In genomic region chr2:218286570-218287459, GRCh38 we compare ENCODE assay signal across 8 cellular contexts. TPM values are rescaled to one million over a fixed set of nuclear protein-coding genes. Genes with fewer than 3 reads are reported as not detected.
A peak's percentile ranks its signal among the peaks of the same experiment; 100 is the strongest.
DNase-seq lines count a peak whose midpoint lies in the region; ATAC-seq and TF ChIP-seq lines count a peak whose summit lies in the region.

No MANE protein-coding gene starts in this region.

- H3K27me3 ChIP-seq in A673 (replicated peaks; ENCODE audit: insufficient read depth, low read depth, low read length, poor library complexity) = no peaks in the 10 kb centered on the region
- H3K27me3 ChIP-seq in Peyer's patch = no peaks in the 10 kb centered on the region

- peak; percentile 83 to 95 for TF ChIP-seq POLR2A in Peyer's patch (IDR thresholded peaks at IDR 0.05)

- H3K36me3 Mint-ChIP-seq in nephron (ENCODE audit: low read depth) = no peaks in the 10 kb centered on the region

- H3K4me1 ChIP-seq in A673 (ENCODE audit: insufficient read depth, low read length, poor library complexity, severe bottlenecking) (peaks cover 25% of the 10 kb centered on the region), Peyer's patch (peaks cover 13 to 88% (median 53%) of the 10 kb centered on the region in 4 donors)

- H3K4me3 Mint-ChIP-seq in nephron = peak overlapping the region; percentile 72 to 79 (median 75)

- H3K27ac Mint-ChIP-seq in nephron = peak overlapping the region; percentile 94 to 98 (median 97)

- DNase-seq in A673 (ENCODE audit: low spot score) (peak; percentile 90), Peyer's patch (peak; percentile 89 to 96 (median 89)), activated T-helper 1 cell treated with Interleukin-2 at 50 U/mL for 16 hours (ENCODE audit: low read depth) (peak; percentile 65), fibroblast of mammary gland (ENCODE audit: low read depth) (peak; percentile 95)
- DNase-seq in stimulated activated naive CD4-positive, alpha-beta T cell treated with Interleukin-2 at 50 U/mL for 16 hours (lab: John Stamatoyannopoulos, UW) = peak; percentile 79

- H3K36me3 ChIP-seq in A673 (ENCODE audit: insufficient read depth, low read length, poor library complexity, severe bottlenecking) = no peaks in the 10 kb centered on the region
- H3K36me3 ChIP-seq in Peyer's patch = peaks cover 0 to 9% (median 0%) of the 10 kb centered on the region in 3 donors

- POLR2A ChIA-PET in A673 (lab: Charles Lee; ENCODE audit: low non-redundant PET) = interaction anchor here (0.6 kb wide), 1 partner anchor 119 kb away, joined by 14 read pairs; no protein-coding TSS in a partner anchor

- TF ChIP-seq CTCF in A673 (conservative IDR thresholded peaks at IDR 0.05; ENCODE audit: low read depth, low read length) (no peak), Peyer's patch (IDR thresholded peaks at IDR 0.05) (no peak), fibroblast of mammary gland (conservative IDR thresholded peaks at IDR 0.05; ENCODE audit: control insufficient read depth, insufficient read depth, low read depth, low read length) (no peak), nephron (IDR thresholded peaks at IDR 0.05; ENCODE audit: unreplicated experiment in 3 of 3) (no peak)

- H3K9me3 ChIP-seq in A673 (ENCODE audit: low read depth, low read length, poor library complexity, severe bottlenecking) (no peaks in the 10 kb centered on the region), Peyer's patch (no peaks in the 10 kb centered on the region)

- intact Hi-C loops in A673 (cut with micrococcal nuclease; ENCODE audit: unreplicated experiment) = no loop called here

- ATAC-seq in GM18907 (IDR thresholded peaks at IDR 0.05; ENCODE audit: unreplicated experiment) = peak; percentile 67
- peak; percentile 45 for ATAC-seq in HG03139 (IDR thresholded peaks at IDR 0.05; ENCODE audit: unreplicated experiment)

- H3K27ac ChIP-seq in A673 (ENCODE audit: low read depth, low read length, poor library complexity, severe bottlenecking) = peak overlapping the region; percentile 82
- H3K27ac ChIP-seq in Peyer's patch = peak overlapping the region; percentile 91 to 100 (median 95)

- no peaks in the 10 kb centered on the region for H3K27me3 Mint-ChIP-seq in nephron (ENCODE audit: low read depth)

- peaks cover 67% of the 10 kb centered on the region for H3K4me1 Mint-ChIP-seq in nephron

- H3K4me3 ChIP-seq in A673 (ENCODE audit: low read depth, low read length, poor library complexity, severe bottlenecking) (peak overlapping the region; percentile 37), Peyer's patch (peak overlapping the region; percentile 26 to 95 (median 40)), fibroblast of mammary gland (ENCODE audit: control insufficient read depth, low read depth, low read length) (peak overlapping the region; percentile 55)

- CTCF ChIA-PET in A673 (lab: Charles Lee) = interaction anchor here (0.9 to 1.1 kb wide), 2 partner anchors 14 to 19 kb away, joined by 3 to 4 read pairs; no protein-coding TSS in a partner anchor

- H3K9me3 Mint-ChIP-seq in nephron = no peaks in the 10 kb centered on the region

- BruUV-seq in A673 (replicated peaks; lab: Mats Ljungman, UMichigan) = no TSS peak

RNA-seq across cellular contexts. Expression of gene TMBIM1, which starts 5.5 kb away (rescaled TPM):
- total RNA-seq in A673 (2021) = 40.2 and 43.9 TPM in 2 replicates
- total RNA-seq in Peyer's patch = 100 to 1,000 TPM in 3 of 4 donors, 10 to 100 TPM in 1; 97.4 to 431 (median 280) TPM

RNA-seq across cellular contexts. Expression of gene PNKD, which starts 16.5 kb away (rescaled TPM):
- total RNA-seq in A673 (2021) = 36.7 and 44.9 TPM in 2 replicates
- 100 to 1,000 TPM in 1 of 4 donors, 10 to 100 TPM in 3; 63.9 to 690 (median 70.4) TPM for total RNA-seq in Peyer's patch

RNA-seq across cellular contexts. Expression of gene AAMP, which starts 16.9 kb away (rescaled TPM):
- 74.7 and 78.8 TPM in 2 replicates for total RNA-seq in A673 (2021)
- 100 to 1,000 TPM in 3 of 4 donors, 10 to 100 TPM in 1; 91.8 to 151 (median 115) TPM for total RNA-seq in Peyer's patch

RNA-seq across cellular contexts. Expression of gene GPBAR1, which starts 26.0 kb away (rescaled TPM):
- total RNA-seq in A673 (2021) (0.30 and 0.46 TPM in 2 replicates), Peyer's patch (1 to 10 TPM; 3.3 to 7.0 (median 3.9) TPM)

Comparison
In these comparisons a context has a peak if more than half of its experiments do, and no peak if none do; other contexts are left out.
1. Peak in every context shown above with its lines: DNase-seq, ATAC-seq, H3K4me3 ChIP-seq and H3K27ac ChIP-seq.